1 cellular context compared by ENCODE assay signal in genomic region chr1:240312872-240313271, GRCh38.
TF ChIP-seq lines count a peak whose summit lies in the region.

No MANE protein-coding gene starts in this region.

TF ChIP-seq in WTC11, 78 proteins besides CTCF, POLR2A, EP300 and RAD21 (continued from another document):
- TF ChIP-seq ZNF532 (CRISPR knock-in tag; IDR thresholded peaks at IDR 0.05; ENCODE audit: borderline replicate concordance) (no peak), PREB (CRISPR knock-in tag; IDR thresholded peaks at IDR 0.05; ENCODE audit: borderline replicate concordance) (no peak), MXD4 (CRISPR knock-in tag; IDR thresholded peaks at IDR 0.05; ENCODE audit: borderline replicate concordance) (no peak), IRF1 (CRISPR knock-in tag; IDR thresholded peaks at IDR 0.05) (no peak), NR2C2 (CRISPR knock-in tag; IDR thresholded peaks at IDR 0.05) (no peak), MLX (CRISPR knock-in tag; IDR thresholded peaks at IDR 0.05) (no peak)
- TF ChIP-seq, protein P1, sequence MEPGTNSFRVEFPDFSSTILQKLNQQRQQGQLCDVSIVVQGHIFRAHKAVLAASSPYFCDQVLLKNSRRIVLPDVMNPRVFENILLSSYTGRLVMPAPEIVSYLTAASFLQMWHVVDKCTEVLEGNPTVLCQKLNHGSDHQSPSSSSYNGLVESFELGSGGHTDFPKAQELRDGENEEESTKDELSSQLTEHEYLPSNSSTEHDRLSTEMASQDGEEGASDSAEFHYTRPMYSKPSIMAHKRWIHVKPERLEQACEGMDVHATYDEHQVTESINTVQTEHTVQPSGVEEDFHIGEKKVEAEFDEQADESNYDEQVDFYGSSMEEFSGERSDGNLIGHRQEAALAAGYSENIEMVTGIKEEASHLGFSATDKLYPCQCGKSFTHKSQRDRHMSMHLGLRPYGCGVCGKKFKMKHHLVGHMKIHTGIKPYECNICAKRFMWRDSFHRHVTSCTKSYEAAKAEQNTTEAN (CRISPR knock-in tag; IDR thresholded peaks at IDR 0.05): no peak
